Comparison of ENCODE assay signal across 1 cellular context in genomic region chr2:74499940-74500577, GRCh38.
TF ChIP-seq lines count a peak whose summit lies in the region.

No MANE protein-coding gene starts in this region.

TF ChIP-seq in IMR-90, 13 proteins besides CTCF, POLR2A, EP300 and RAD21:
- no peak for TF ChIP-seq FOS (IDR thresholded peaks at IDR 0.05; ENCODE audit: low read depth, low read length)
- no peak for TF ChIP-seq SMC3 (IDR thresholded peaks at IDR 0.05; ENCODE audit: low read depth, low read length)
- no peak for TF ChIP-seq MAFK (IDR thresholded peaks at IDR 0.05; ENCODE audit: low read depth, low read length)
- TF ChIP-seq, protein P1, sequence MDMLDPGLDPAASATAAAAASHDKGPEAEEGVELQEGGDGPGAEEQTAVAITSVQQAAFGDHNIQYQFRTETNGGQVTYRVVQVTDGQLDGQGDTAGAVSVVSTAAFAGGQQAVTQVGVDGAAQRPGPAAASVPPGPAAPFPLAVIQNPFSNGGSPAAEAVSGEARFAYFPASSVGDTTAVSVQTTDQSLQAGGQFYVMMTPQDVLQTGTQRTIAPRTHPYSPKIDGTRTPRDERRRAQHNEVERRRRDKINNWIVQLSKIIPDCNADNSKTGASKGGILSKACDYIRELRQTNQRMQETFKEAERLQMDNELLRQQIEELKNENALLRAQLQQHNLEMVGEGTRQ (IDR thresholded peaks at IDR 0.05; ENCODE audit: low read depth, low read length), result no peak
- no peak for TF ChIP-seq MXI1 (IDR thresholded peaks at IDR 0.05; ENCODE audit: borderline replicate concordance, low read depth, low read length)
- no peak for TF ChIP-seq BHLHE40 (IDR thresholded peaks at IDR 0.05; ENCODE audit: low read depth, low read length)
- TF ChIP-seq MAZ (IDR thresholded peaks at IDR 0.05; ENCODE audit: borderline replicate concordance, low read depth, low read length), result no peak
- no peak for TF ChIP-seq CEBPB (IDR thresholded peaks at IDR 0.05; ENCODE audit: low read depth, low read length)
- TF ChIP-seq CHD1 (IDR thresholded peaks at IDR 0.05; ENCODE audit: low read depth, low read length), result no peak
- no peak for TF ChIP-seq RFX5 (IDR thresholded peaks at IDR 0.05; ENCODE audit: low read depth, low read length)
- TF ChIP-seq, protein P2, sequence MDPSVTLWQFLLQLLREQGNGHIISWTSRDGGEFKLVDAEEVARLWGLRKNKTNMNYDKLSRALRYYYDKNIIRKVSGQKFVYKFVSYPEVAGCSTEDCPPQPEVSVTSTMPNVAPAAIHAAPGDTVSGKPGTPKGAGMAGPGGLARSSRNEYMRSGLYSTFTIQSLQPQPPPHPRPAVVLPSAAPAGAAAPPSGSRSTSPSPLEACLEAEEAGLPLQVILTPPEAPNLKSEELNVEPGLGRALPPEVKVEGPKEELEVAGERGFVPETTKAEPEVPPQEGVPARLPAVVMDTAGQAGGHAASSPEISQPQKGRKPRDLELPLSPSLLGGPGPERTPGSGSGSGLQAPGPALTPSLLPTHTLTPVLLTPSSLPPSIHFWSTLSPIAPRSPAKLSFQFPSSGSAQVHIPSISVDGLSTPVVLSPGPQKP (IDR thresholded peaks at IDR 0.05; ENCODE audit: borderline replicate concordance, low read depth, low read length), result no peak
- TF ChIP-seq RCOR1 (IDR thresholded peaks at IDR 0.05; ENCODE audit: insufficient replicate concordance, low read length), result no peak
- no peak for TF ChIP-seq NFE2L2 (IDR thresholded peaks at IDR 0.05; ENCODE audit: low read depth, low read length)
